ENCODE assay signal across 8 cellular contexts in the genomic region with DNA sequence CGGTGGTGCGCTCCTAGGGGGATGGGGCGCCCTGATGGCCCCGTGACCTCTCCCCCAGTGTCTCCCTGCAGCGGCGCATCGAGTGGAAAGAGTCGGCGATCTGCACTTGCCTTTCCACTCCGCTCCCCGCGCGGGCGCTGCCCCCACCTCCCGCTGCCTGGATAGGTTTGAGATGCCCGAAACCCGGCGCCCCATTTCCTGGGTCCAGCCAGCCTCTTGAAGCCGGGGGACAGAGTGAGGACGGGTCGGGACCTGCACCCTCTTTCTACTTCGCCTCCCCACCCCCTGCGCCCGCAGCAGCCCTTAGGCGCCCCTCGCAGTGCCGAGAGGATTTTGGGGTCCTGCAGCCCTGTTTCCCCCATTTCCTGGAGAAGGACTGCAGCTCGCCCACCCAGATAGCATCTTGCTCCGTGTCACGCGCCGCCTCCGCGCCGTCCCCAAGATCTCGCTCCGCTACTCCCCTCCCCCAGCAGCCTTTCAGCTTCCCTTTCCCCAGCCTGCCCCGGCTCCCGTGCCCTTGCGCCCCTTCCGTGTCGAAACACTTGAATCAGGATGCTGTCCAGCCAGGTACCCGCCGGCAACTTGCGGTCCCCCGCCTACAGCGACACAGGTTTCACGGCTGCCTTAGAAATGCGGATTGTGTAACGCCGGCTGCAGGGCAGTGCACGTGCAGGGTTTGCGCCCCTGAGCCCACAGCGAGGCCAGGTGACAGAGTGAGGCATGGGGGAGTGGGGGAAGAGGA. TPM values are rescaled to one million over a fixed set of nuclear protein-coding genes. Genes with fewer than 3 reads are reported as not detected.
DNase-seq lines count a peak whose midpoint lies in the region; ATAC-seq and TF ChIP-seq lines count a peak whose summit lies in the region.

No MANE protein-coding gene starts in this region.

- no peaks in the 10 kb centered on the region for H3K9me3 Mint-ChIP-seq in activated T-helper 1 cell treated with anti-CD3 and anti-CD28 coated beads, Interleukin-12 subunit alpha, Interleukin-12 subunit beta, Interleukin-2, Interleukin-4 antibody, amounts not matched to agents 30 ng/mL and 10 ng/mL and 1 ng/mL, durations not matched to agents 14 hours and 24 hours and 36 hours
- H3K9me3 Mint-ChIP-seq in neural crest cell = no peaks in the 10 kb centered on the region

- TF ChIP-seq CTCF in fibroblast of villous mesenchyme (IDR thresholded peaks at IDR 0.05; ENCODE audit: insufficient read depth, low read depth, low read length) (no peak), neural crest cell (conservative IDR thresholded peaks at IDR 0.05) (no peak)

- H3K4me3 Mint-ChIP-seq in activated T-helper 1 cell treated with anti-CD3 and anti-CD28 coated beads, Interleukin-12 subunit alpha, Interleukin-12 subunit beta, Interleukin-2, Interleukin-4 antibody, amounts not matched to agents 30 ng/mL and 10 ng/mL and 1 ng/mL, durations not matched to agents 14 hours and 24 hours and 36 hours = peak overlapping the region; percentile 90
- peak overlapping the region; percentile 90 for H3K4me3 Mint-ChIP-seq in neural crest cell

- peak; percentile 72 for DNase-seq in DMS 273 (lab: John Stamatoyannopoulos, UW; ENCODE audit: unreplicated experiment)
- DNase-seq in DMS 273 treated with DMSO at 0.1 percent for 48 hours (lab: John Stamatoyannopoulos, UW) = no peak
- peak; percentile 18 for DNase-seq in activated T-helper 1 cell treated with anti-CD3 and anti-CD28 coated beads, Interleukin-12 subunit alpha, Interleukin-12 subunit beta, Interleukin-2, Interleukin-4 antibody, amounts not matched to agents 30 ng/mL and 10 ng/mL and 1 ng/mL, durations not matched to agents 14 hours and 24 hours and 36 hours (ENCODE audit: low spot score)
- peak; percentile 18 for DNase-seq in fibroblast of villous mesenchyme (ENCODE audit: low read depth)
- DNase-seq in neural crest cell (ENCODE audit: low read depth, low spot score) = peak; percentile 26

- peaks cover 5% of the 10 kb centered on the region for H3K4me1 Mint-ChIP-seq in activated T-helper 1 cell treated with anti-CD3 and anti-CD28 coated beads, Interleukin-12 subunit alpha, Interleukin-12 subunit beta, Interleukin-2, Interleukin-4 antibody, amounts not matched to agents 30 ng/mL and 10 ng/mL and 1 ng/mL, durations not matched to agents 14 hours and 24 hours and 36 hours (ENCODE audit: low read depth)
- peaks cover 7% of the 10 kb centered on the region for H3K4me1 Mint-ChIP-seq in neural crest cell

- peak overlapping the region; percentile 64 for H3K27ac Mint-ChIP-seq in activated T-helper 1 cell treated with anti-CD3 and anti-CD28 coated beads, Interleukin-12 subunit alpha, Interleukin-12 subunit beta, Interleukin-2, Interleukin-4 antibody, amounts not matched to agents 30 ng/mL and 10 ng/mL and 1 ng/mL, durations not matched to agents 14 hours and 24 hours and 36 hours
- H3K27ac Mint-ChIP-seq in neural crest cell (ENCODE audit: unreplicated experiment) = no peak overlapping the region

- H3K4me3 ChIP-seq in fibroblast of villous mesenchyme (ENCODE audit: low read depth, low read length) = peak overlapping the region; percentile 89

- H3K27ac ChIP-seq in temporal lobe (ENCODE audit: low read depth, low read length) = peak overlapping the region; percentile 83

- ATAC-seq in HG02642 (IDR thresholded peaks at IDR 0.05; ENCODE audit: poor library complexity, unreplicated experiment) = peak; percentile 43

- intact Hi-C loops in activated T-helper 1 cell treated with anti-CD3 and anti-CD28 coated beads, Interleukin-12 subunit alpha, Interleukin-12 subunit beta, Interleukin-2, Interleukin-4 antibody, amounts not matched to agents 30 ng/mL and 10 ng/mL and 1 ng/mL, durations not matched to agents 14 hours and 24 hours and 36 hours (cut with micrococcal nuclease) = loop anchor here (1.0 to 10.0 kb wide), 10 partner anchors 24 to 643 kb away; a partner anchor contains a TSS

- no peaks in the 10 kb centered on the region for H3K36me3 Mint-ChIP-seq in activated T-helper 1 cell treated with anti-CD3 and anti-CD28 coated beads, Interleukin-12 subunit alpha, Interleukin-12 subunit beta, Interleukin-2, Interleukin-4 antibody, amounts not matched to agents 30 ng/mL and 10 ng/mL and 1 ng/mL, durations not matched to agents 14 hours and 24 hours and 36 hours (ENCODE audit: low read depth)
- no peaks in the 10 kb centered on the region for H3K36me3 Mint-ChIP-seq in neural crest cell (ENCODE audit: low read depth)

- peaks cover 25% of the 10 kb centered on the region for H3K27me3 Mint-ChIP-seq in activated T-helper 1 cell treated with anti-CD3 and anti-CD28 coated beads, Interleukin-12 subunit alpha, Interleukin-12 subunit beta, Interleukin-2, Interleukin-4 antibody, amounts not matched to agents 30 ng/mL and 10 ng/mL and 1 ng/mL, durations not matched to agents 14 hours and 24 hours and 36 hours (ENCODE audit: insufficient read depth)
- peaks cover 57% of the 10 kb centered on the region for H3K27me3 Mint-ChIP-seq in neural crest cell (ENCODE audit: low read depth)

TF ChIP-seq in PFSK-1, 5 proteins besides CTCF, POLR2A, EP300 and RAD21:
- TF ChIP-seq FOXP2 (optimal IDR thresholded peaks at IDR 0.05; ENCODE audit: borderline replicate concordance, extremely low read depth, extremely low read length, insufficient read depth) (peak; percentile 31), POLR2AphosphoS5 (IDR thresholded peaks at IDR 0.05; ENCODE audit: low read depth, low read length) (no peak)
- TF ChIP-seq, protein P1, sequence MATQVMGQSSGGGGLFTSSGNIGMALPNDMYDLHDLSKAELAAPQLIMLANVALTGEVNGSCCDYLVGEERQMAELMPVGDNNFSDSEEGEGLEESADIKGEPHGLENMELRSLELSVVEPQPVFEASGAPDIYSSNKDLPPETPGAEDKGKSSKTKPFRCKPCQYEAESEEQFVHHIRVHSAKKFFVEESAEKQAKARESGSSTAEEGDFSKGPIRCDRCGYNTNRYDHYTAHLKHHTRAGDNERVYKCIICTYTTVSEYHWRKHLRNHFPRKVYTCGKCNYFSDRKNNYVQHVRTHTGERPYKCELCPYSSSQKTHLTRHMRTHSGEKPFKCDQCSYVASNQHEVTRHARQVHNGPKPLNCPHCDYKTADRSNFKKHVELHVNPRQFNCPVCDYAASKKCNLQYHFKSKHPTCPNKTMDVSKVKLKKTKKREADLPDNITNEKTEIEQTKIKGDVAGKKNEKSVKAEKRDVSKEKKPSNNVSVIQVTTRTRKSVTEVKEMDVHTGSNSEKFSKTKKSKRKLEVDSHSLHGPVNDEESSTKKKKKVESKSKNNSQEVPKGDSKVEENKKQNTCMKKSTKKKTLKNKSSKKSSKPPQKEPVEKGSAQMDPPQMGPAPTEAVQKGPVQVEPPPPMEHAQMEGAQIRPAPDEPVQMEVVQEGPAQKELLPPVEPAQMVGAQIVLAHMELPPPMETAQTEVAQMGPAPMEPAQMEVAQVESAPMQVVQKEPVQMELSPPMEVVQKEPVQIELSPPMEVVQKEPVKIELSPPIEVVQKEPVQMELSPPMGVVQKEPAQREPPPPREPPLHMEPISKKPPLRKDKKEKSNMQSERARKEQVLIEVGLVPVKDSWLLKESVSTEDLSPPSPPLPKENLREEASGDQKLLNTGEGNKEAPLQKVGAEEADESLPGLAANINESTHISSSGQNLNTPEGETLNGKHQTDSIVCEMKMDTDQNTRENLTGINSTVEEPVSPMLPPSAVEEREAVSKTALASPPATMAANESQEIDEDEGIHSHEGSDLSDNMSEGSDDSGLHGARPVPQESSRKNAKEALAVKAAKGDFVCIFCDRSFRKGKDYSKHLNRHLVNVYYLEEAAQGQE (IDR thresholded peaks at IDR 0.05; ENCODE audit: insufficient read depth in 1 of 2, low read depth in 2 of 2, low read length in 2 of 2) = 0 out of 4 replicates have a peak, but pooled peaks of 1 of the 2 experiments have one; percentile 22

RNA-seq across cellular contexts. Expression of a gene that starts 0.5 kb away (rescaled TPM):
- polyA plus RNA-seq in PFSK-1 (2012; ENCODE audit: insufficient read length, low read depth) = 14.3 TPM
- total RNA-seq in activated T-helper 1 cell treated with anti-CD3 and anti-CD28 coated beads, Interleukin-12 subunit alpha, Interleukin-12 subunit beta, Interleukin-2, Interleukin-4 antibody, amounts not matched to agents 30 ng/mL and 10 ng/mL and 1 ng/mL, durations not matched to agents 14 hours and 24 hours and 36 hours = 9.2 and 10.1 TPM in 2 replicates
- total RNA-seq in fibroblast of villous mesenchyme (7.1 and 9.9 TPM in 2 replicates), neural crest cell (5.5 and 7.3 TPM in 2 replicates), temporal lobe (21.1 TPM)

RNA-seq across cellular contexts. Expression of a gene that starts 27.3 kb away (rescaled TPM):
- not detected for polyA plus RNA-seq in PFSK-1 (2012; ENCODE audit: insufficient read length, low read depth)
- total RNA-seq in activated T-helper 1 cell treated with anti-CD3 and anti-CD28 coated beads, Interleukin-12 subunit alpha, Interleukin-12 subunit beta, Interleukin-2, Interleukin-4 antibody, amounts not matched to agents 30 ng/mL and 10 ng/mL and 1 ng/mL, durations not matched to agents 14 hours and 24 hours and 36 hours = not detected in 2 replicates
- total RNA-seq in fibroblast of villous mesenchyme (not detected in 2 replicates), neural crest cell (not detected in 2 replicates), temporal lobe (0.74 TPM)
